ENCODE assay signal across 14 cellular contexts in genomic region chr11:48044577-48044976, GRCh38.
DNase-seq lines count a peak whose midpoint lies in the region; ATAC-seq and TF ChIP-seq lines count a peak whose summit lies in the region.
"Had no signal": no experiment of that assay in that cellular context is flagged by ENCODE, and none has a peak within 500 bp of the region (broad histone marks: within the 10 kb centered on the region; RNA-seq: fewer than 3 reads in every experiment).

No MANE protein-coding gene starts in this region.

- CTCF ChIA-PET in activated CD4-positive, alpha-beta T cell treated with anti-CD3 and anti-CD28 coated beads, Interleukin-2, amount 10 ng/mL, durations not matched to agents 7 days and 5 days (lab: Charles Lee): interaction anchor here (0.5 to 2.7 kb wide), 6 partner anchors 11 to 1568 kb away, joined by 3 to 11 read pairs (median 5); no protein-coding TSS in a partner anchor

- TF ChIP-seq CTCF in VCaP (conservative IDR thresholded peaks at IDR 0.05) (no peak), lower lobe of right lung (IDR thresholded peaks at IDR 0.05) (no peak), coronary artery (IDR thresholded peaks at IDR 0.05) (no peak)

- no peaks in the 10 kb centered on the region for H3K27me3 ChIP-seq in lower lobe of right lung (ENCODE audit: low read depth)
- H3K27me3 ChIP-seq: pancreas had no signal

- peaks cover 25% of the 10 kb centered on the region for H3K4me1 ChIP-seq in lower lobe of right lung

- no peaks in the 10 kb centered on the region for H3K36me3 ChIP-seq in lower lobe of right lung
- H3K36me3 ChIP-seq: pancreas, thoracic aorta had no signal

- peak overlapping the region; percentile 79 for H3K27ac Mint-ChIP-seq in activated CD4-positive, alpha-beta T cell treated with anti-CD3 and anti-CD28 coated beads, Interleukin-2, amount 10 ng/mL, durations not matched to agents 7 days and 5 days

- H3K4me3 ChIP-seq in lower lobe of right lung: no peak overlapping the region
- H3K4me3 ChIP-seq in coronary artery: no peak overlapping the region
- H3K4me3 ChIP-seq: pancreas, thoracic aorta had no signal

- POLR2A ChIA-PET in activated CD4-positive, alpha-beta T cell treated with anti-CD3 and anti-CD28 coated beads, Interleukin-2, amount 10 ng/mL, durations not matched to agents 7 days and 5 days (lab: Charles Lee): no interaction called here

- no peak for DNase-seq in activated CD4-positive, alpha-beta T cell treated with anti-CD3 and anti-CD28 coated beads, Interleukin-2, amount 10 ng/mL, durations not matched to agents 7 days and 5 days
- no peak for DNase-seq in activated CD4-positive, alpha-beta T cell treated with anti-CD3 and anti-CD28 coated beads, Interleukin-2, amount 50 U/mL, for 48 hours
- DNase-seq in lower lobe of right lung (peak; percentile 64), substantia nigra (lab: John Stamatoyannopoulos, UW) (peak in 20 of 49 donors; percentile 13 to 59 (median 41)), NCI-H2081 treated with DMSO at 0.1 percent for 48 hours (lab: John Stamatoyannopoulos, UW) (no peak), coronary artery (ENCODE audit: low spot score) (no peak), NCI-H510A (lab: John Stamatoyannopoulos, UW) (no peak)
- DNase-seq: ACHN; cerebellar nuclear complex; EL; stimulated activated CD4-positive, alpha-beta T cell treated with anti-CD3 and anti-CD28 coated beads, Interleukin-4, amount 100 ng/mL, for 4 hours had no signal

- no peak overlapping the region for H3K4me3 Mint-ChIP-seq in activated CD4-positive, alpha-beta T cell treated with anti-CD3 and anti-CD28 coated beads, Interleukin-2, amount 10 ng/mL, durations not matched to agents 7 days and 5 days

- no peaks in the 10 kb centered on the region for H3K9me3 ChIP-seq in lower lobe of right lung
- H3K9me3 ChIP-seq: pancreas, thoracic aorta had no signal

- peak; percentile 50 to 81 for ATAC-seq in lower lobe of right lung

- peaks cover 2% of the 10 kb centered on the region for H3K9me3 Mint-ChIP-seq in activated CD4-positive, alpha-beta T cell treated with anti-CD3 and anti-CD28 coated beads, Interleukin-2, amount 10 ng/mL, durations not matched to agents 7 days and 5 days

- peaks cover 79% of the 10 kb centered on the region for H3K4me1 Mint-ChIP-seq in activated CD4-positive, alpha-beta T cell treated with anti-CD3 and anti-CD28 coated beads, Interleukin-2, amount 10 ng/mL, durations not matched to agents 7 days and 5 days

- H3K36me3 Mint-ChIP-seq in activated CD4-positive, alpha-beta T cell treated with anti-CD3 and anti-CD28 coated beads, Interleukin-2, amount 10 ng/mL, durations not matched to agents 7 days and 5 days (ENCODE audit: low read depth): peaks cover 51% of the 10 kb centered on the region

- intact Hi-C loops in lower lobe of right lung (cut with DNase I): no loop called here

- no peaks in the 10 kb centered on the region for H3K27me3 Mint-ChIP-seq in activated CD4-positive, alpha-beta T cell treated with anti-CD3 and anti-CD28 coated beads, Interleukin-2, amount 10 ng/mL, durations not matched to agents 7 days and 5 days

- H3K27ac ChIP-seq in VCaP: peak overlapping the region; percentile 99
- peak overlapping the region; percentile 26 for H3K27ac ChIP-seq in lower lobe of right lung
- peak overlapping the region; percentile 75 for H3K27ac ChIP-seq in substantia nigra (ENCODE audit: low read depth, low read length, poor library complexity, severe bottlenecking)
- no peak overlapping the region for H3K27ac ChIP-seq in coronary artery
- H3K27ac ChIP-seq: pancreas, thoracic aorta had no signal

Comparison
In these comparisons a context has a peak if more than half of its experiments do, and no peak if none do; other contexts are left out.
1. H3K27ac ChIP-seq: peak in VCaP (single experiment), lower lobe of right lung (single experiment) and substantia nigra (single experiment); none in coronary artery (0 of 2).